Comparison of ENCODE assay signal across 13 cellular contexts in genomic region chr12:109109756-109110350, GRCh38. TPM values are rescaled to one million over a fixed set of nuclear protein-coding genes. Genes with fewer than 3 reads are reported as not detected.
DNase-seq lines count a peak whose midpoint lies in the region; ATAC-seq and TF ChIP-seq lines count a peak whose summit lies in the region.
"Had no signal": no experiment of that assay in that cellular context is flagged by ENCODE, and none has a peak within 500 bp of the region (broad histone marks: within the 10 kb centered on the region; RNA-seq: fewer than 3 reads in every experiment).

No MANE protein-coding gene starts in this region.

- no peaks in the 10 kb centered on the region for H3K79me2 ChIP-seq in GM23248 (ENCODE audit: insufficient read depth)
- peaks cover 8% of the 10 kb centered on the region for H3K79me2 ChIP-seq in hepatocyte

- H3K27me3 ChIP-seq in GM23248 (replicated peaks; ENCODE audit: insufficient read depth) (no peaks in the 10 kb centered on the region), hepatocyte (no peaks in the 10 kb centered on the region)

- H3K9ac ChIP-seq in GM23248: no peak overlapping the region

- H3K27ac ChIP-seq in GM23248 (peak overlapping the region; percentile 92; the same call in 1 of the 2 replicates), hepatocyte (peak overlapping the region; percentile 97), skin epidermis (peak overlapping the region in 13 of 21 experiments; percentile 4 to 92 (median 83))

- no peak overlapping the region for H3K4me3 Mint-ChIP-seq in T-helper 17 cell
- H3K4me3 Mint-ChIP-seq: activated CD4-positive, alpha-beta memory T cell treated with anti-CD3 and anti-CD28 coated beads for 36 hours had no signal

- peaks cover 8% of the 10 kb centered on the region for H3K36me3 Mint-ChIP-seq in T-helper 17 cell (ENCODE audit: low read depth)

- no peak for TF ChIP-seq CTCF in hepatocyte (IDR thresholded peaks at IDR 0.05; ENCODE audit: poor library complexity)

- 96 to 97% methylated on average over 6 of the region's 6 CpGs for WGBS in GM23248 (ENCODE audit: low coverage in 1 of 2, low lambda C conversion rate in 2 of 2, missing lambda C conversion rate in 2 of 2), 2 experiments
- 92% methylated on average over 6 of the region's 6 CpGs for WGBS in hepatocyte (ENCODE audit: low lambda C conversion rate, missing lambda C conversion rate)

- peaks cover 22% of the 10 kb centered on the region for H3F3A ChIP-seq in GM23248 (ENCODE audit: insufficient read depth)

- H3K27me3 Mint-ChIP-seq in T-helper 17 cell: no peaks in the 10 kb centered on the region
- H3K27me3 Mint-ChIP-seq: activated CD4-positive, alpha-beta memory T cell treated with anti-CD3 and anti-CD28 coated beads for 36 hours had no signal

- in situ Hi-C loops in GM23248 (cut with MboI): loop anchor here (10.0 kb wide), 1 partner anchor 275 kb away; no protein-coding TSS in a partner anchor

- H3K36me3 ChIP-seq in GM23248 (ENCODE audit: low read depth) (peaks cover 18% of the 10 kb centered on the region; the same call in 1 of the 2 replicates), hepatocyte (replicated peaks; ENCODE audit: insufficient read depth, low read depth) (no peaks in the 10 kb centered on the region)

- H3K4me2 ChIP-seq in GM23248 (ENCODE audit: unreplicated experiment) (no peak overlapping the region), hepatocyte (no peak overlapping the region)

- peaks cover 17% of the 10 kb centered on the region for H3K4me1 Mint-ChIP-seq in T-helper 17 cell

- H3K4me1 ChIP-seq in GM23248 (ENCODE audit: insufficient read depth): peaks cover 9% of the 10 kb centered on the region
- H3K4me1 ChIP-seq in hepatocyte (ENCODE audit: insufficient read depth): peaks cover 9% of the 10 kb centered on the region

- H2AFZ ChIP-seq in GM23248 (no peak overlapping the region), hepatocyte (no peak overlapping the region)

- no peak overlapping the region for H3K4me3 ChIP-seq in GM23248
- no peak overlapping the region for H3K4me3 ChIP-seq in hepatocyte
- H3K4me3 ChIP-seq in skin epidermis: no peak overlapping the region

- DNase-seq in GM23248 (no peak), T-helper 17 cell (no peak), hepatocyte (ENCODE audit: low spot score) (no peak), inferior parietal cortex (ENCODE audit: extremely low spot score) (no peak), NCI-H510A (lab: John Stamatoyannopoulos, UW) (no peak), NCI-H2029 (lab: John Stamatoyannopoulos, UW) (no peak)
- DNase-seq: activated CD4-positive, alpha-beta memory T cell treated with anti-CD3 and anti-CD28 coated beads for 36 hours; HCEC 1CT; NCI-H1436 treated with DMSO at 0.1 percent for 48 hours; posterior cingulate gyrus; RPMI8226 had no signal

- H4K20me1 ChIP-seq in GM23248 (ENCODE audit: insufficient read depth) (no peaks in the 10 kb centered on the region), hepatocyte (ENCODE audit: insufficient read depth, poor library complexity, severe bottlenecking) (no peaks in the 10 kb centered on the region)

- no peaks in the 10 kb centered on the region for H3K9me2 ChIP-seq in GM23248 (ENCODE audit: insufficient read depth)
- no peaks in the 10 kb centered on the region for H3K9me2 ChIP-seq in hepatocyte (replicated peaks; ENCODE audit: insufficient read depth)

- ATAC-seq in T-helper 17 cell (no peak), GM19351 (IDR thresholded peaks at IDR 0.05; ENCODE audit: unreplicated experiment) (no peak)

- H3K9me3 ChIP-seq in GM23248 (ENCODE audit: low read depth): no peaks in the 10 kb centered on the region
- H3K9me3 ChIP-seq in T-helper 17 cell (ENCODE audit: control insufficient read depth, low read length, poor library complexity, severe bottlenecking): no peaks in the 10 kb centered on the region
- H3K9me3 ChIP-seq in hepatocyte (ENCODE audit: low read depth): no peaks in the 10 kb centered on the region

- H3K27ac Mint-ChIP-seq in T-helper 17 cell: peak overlapping the region; percentile 59

RNA-seq across cellular contexts. Expression of gene ACACB, which starts 6.5 kb away (rescaled TPM):
- 1.0 and 4.1 TPM in 2 replicates for total RNA-seq in GM23248 (2014; rRNA removed; shearing (Covaris generic))
- polyA plus RNA-seq in GM23248 (2016; fragmentation: Nextera tagmentation; extraction: Ambion mirVana) (0.66 and 0.68 TPM in 2 replicates), hepatocyte (3.8 and 3.9 TPM in 2 replicates)
- total RNA-seq in T-helper 17 cell (10 to 100 TPM; 22.2 to 25.9 TPM), hepatocyte (9.3 and 13.3 TPM in 2 replicates)

RNA-seq across cellular contexts. Expression of gene UNG, which starts 12.5 kb away (rescaled TPM):
- total RNA-seq in GM23248 (2014; rRNA removed; shearing (Covaris generic)): 27.3 and 38.6 TPM in 2 replicates
- polyA plus RNA-seq in GM23248 (2016; fragmentation: Nextera tagmentation; extraction: Ambion mirVana): 32.7 and 36.6 TPM in 2 replicates
- total RNA-seq in T-helper 17 cell: 10 to 100 TPM; 10.2 to 11.1 TPM
- 35.7 and 40.4 TPM in 2 replicates for total RNA-seq in hepatocyte
- polyA plus RNA-seq in hepatocyte: 35.3 and 41.2 TPM in 2 replicates

RNA-seq across cellular contexts. Expression of gene ALKBH2, which starts 16.6 kb away (rescaled TPM):
- total RNA-seq in GM23248 (2014; rRNA removed; shearing (Covaris generic)): 5.8 and 14.8 TPM in 2 replicates
- 20.4 and 22.5 TPM in 2 replicates for polyA plus RNA-seq in GM23248 (2016; fragmentation: Nextera tagmentation; extraction: Ambion mirVana)
- 1 to 10 TPM; 6.5 to 9.4 TPM for total RNA-seq in T-helper 17 cell
- total RNA-seq in hepatocyte: 10.1 and 14.0 TPM in 2 replicates
- 18.6 and 22.1 TPM in 2 replicates for polyA plus RNA-seq in hepatocyte

RNA-seq across cellular contexts. Expression of gene USP30, which starts 57.5 kb away (rescaled TPM):
- total RNA-seq in GM23248 (2014; rRNA removed; shearing (Covaris generic)): 7.5 and 8.5 TPM in 2 replicates
- polyA plus RNA-seq in GM23248 (2016; fragmentation: Nextera tagmentation; extraction: Ambion mirVana) (6.5 and 7.0 TPM in 2 replicates), hepatocyte (11.2 and 12.5 TPM in 2 replicates)
- total RNA-seq in T-helper 17 cell (10 to 100 TPM; 15.9 to 20.2 TPM), hepatocyte (13.8 and 19.8 TPM in 2 replicates)
